ENCODE assay signal across 30 cellular contexts in the genomic region with DNA sequence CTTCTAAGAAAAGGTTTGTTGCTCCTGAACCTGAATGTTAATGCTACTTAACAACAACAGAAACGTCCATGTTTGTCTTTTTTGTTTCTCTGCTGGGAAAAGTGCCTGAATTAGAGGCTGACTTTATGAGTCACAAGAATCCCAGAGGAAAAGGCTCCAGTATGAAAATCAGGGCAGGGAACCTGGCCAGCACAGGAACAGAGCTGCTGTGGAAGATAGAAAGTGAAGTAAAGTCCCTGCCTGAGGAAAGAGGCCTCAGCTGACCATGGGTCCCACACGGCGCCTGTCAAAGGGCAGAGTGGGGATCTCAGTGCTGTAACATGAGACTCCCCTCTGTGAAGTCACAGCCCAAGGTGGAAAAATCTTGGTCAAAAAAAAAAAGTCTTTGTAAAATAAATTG.
DNase-seq lines count a peak whose midpoint lies in the region; ATAC-seq, FAIRE-seq and TF ChIP-seq lines count a peak whose summit lies in the region.
"Had no signal": no experiment of that assay in that cellular context is flagged by ENCODE, and none has a peak within 500 bp of the region (broad histone marks: within the 10 kb centered on the region; RNA-seq: fewer than 3 reads in every experiment).

No MANE protein-coding gene starts in this region.

- 35 to 43% (median 42%) methylated on average over 3 of the region's 3 CpGs for WGBS in psoas muscle, 3 donors

- intact Hi-C loops in kidney (cut with DNase I) (no loop called here), psoas muscle (cut with DNase I) (no loop called here)

- DNase-seq in fibroblast of mammary gland (ENCODE audit: low read depth) (peak; percentile 33), kidney (peak; percentile 27), psoas muscle (peak; percentile 22 to 49), MG63 (no peak), NCI-H2227 (lab: John Stamatoyannopoulos, UW; ENCODE audit: unreplicated experiment) (no peak), amniotic stem cell (lab: John Stamatoyannopoulos, UW) (no peak)
- DNase-seq in activated CD4-positive, alpha-beta T cell treated with anti-CD3 and anti-CD28 coated beads, Interleukin-2, amount 50 U/mL, for 48 hours = no peak
- DNase-seq: activated CD4-positive, alpha-beta T cell treated with anti-CD3 and anti-CD28 coated beads for 36 hours; activated naive CD4-positive, alpha-beta T cell treated with anti-CD3 and anti-CD28 coated beads, Interleukin-2, amount 10 ng/mL, durations not matched to agents 7 days and 5 days; Calu3; cortex of kidney; DND-41; effector memory CD8-positive, alpha-beta T cell; GF-D8; Karpas-422; kidney glomerular epithelial cell; NCI-H1417 treated with DMSO at 0.1 percent for 48 hours; NCI-H2081 treated with DMSO at 0.1 percent for 48 hours; NCI-H446; NCI-H748 treated with DMSO at 0.1 percent for 48 hours; SIG-M5; SW 1271 had no signal

- no peak overlapping the region for H3K9ac ChIP-seq in kidney (ENCODE audit: low read length in 2 of 2)
- H3K9ac ChIP-seq: neural progenitor cell had no signal

- H3K9me3 ChIP-seq in kidney (ENCODE audit: control insufficient read depth in 1 of 2, low read length in 2 of 2) (no peaks in the 10 kb centered on the region), psoas muscle (no peaks in the 10 kb centered on the region), MG63 (no peaks in the 10 kb centered on the region)
- H3K9me3 ChIP-seq: prostate gland, suprapubic skin had no signal

- H3K27me3 ChIP-seq in psoas muscle (ENCODE audit: insufficient read depth in 3 of 3, low read length in 2 of 3) (no peaks in the 10 kb centered on the region), MG63 (no peaks in the 10 kb centered on the region)
- H3K27me3 ChIP-seq: neural progenitor cell, suprapubic skin had no signal

- H3K4me3 ChIP-seq in fibroblast of mammary gland (ENCODE audit: control insufficient read depth, low read depth, low read length) (no peak overlapping the region), kidney (ENCODE audit: low read length in 2 of 2) (no peak overlapping the region), psoas muscle (no peak overlapping the region), MG63 (no peak overlapping the region)
- H3K4me3 ChIP-seq: neural progenitor cell, prostate gland, suprapubic skin had no signal

- ATAC-seq in SK-N-SH treated with all-trans-retinoic acid at 6 μM for 48 hours = peak; percentile 21; the same call in 2 of the 3 replicates
- ATAC-seq in psoas muscle = no peak
- ATAC-seq: activated CD4-positive, alpha-beta T cell treated with anti-CD3 and anti-CD28 coated beads for 36 hours; activated T-helper 17 cell treated with anti-CD3 and anti-CD28 coated beads, Interleukin-2, amount 50 U/mL, for 72 hours; effector memory CD8-positive, alpha-beta T cell; Panc1; stimulated activated memory B cell treated with anti-CD40 and anti-IgM and Interleukin-4, amounts not matched to agents 10 μg/mL and 1 μg/mL and 100 μg/mL, for 72 hours had no signal

- no peaks in the 10 kb centered on the region for H3K36me3 ChIP-seq in kidney (ENCODE audit: control insufficient read depth in 1 of 2, insufficient read depth in 2 of 2, low read length in 2 of 2)
- no peaks in the 10 kb centered on the region for H3K36me3 ChIP-seq in psoas muscle (ENCODE audit: insufficient read depth in 1 of 2, low read depth in 1 of 2)
- H3K36me3 ChIP-seq in MG63 = no peaks in the 10 kb centered on the region
- H3K36me3 ChIP-seq: neural progenitor cell, prostate gland, suprapubic skin had no signal

- FAIRE-seq in kidney (lab: Jason Lieb, UNC) = no peak

- H3K27ac ChIP-seq in kidney (ENCODE audit: low read depth in 2 of 2, low read length in 2 of 2) = no peak overlapping the region
- H3K27ac ChIP-seq in psoas muscle = no peak overlapping the region
- H3K27ac ChIP-seq: neural progenitor cell, prostate gland, suprapubic skin, VCaP had no signal

- H3K4me1 ChIP-seq in kidney (ENCODE audit: control insufficient read depth in 1 of 2, insufficient read depth in 1 of 2, low read depth in 1 of 2, low read length in 2 of 2) (no peaks in the 10 kb centered on the region), psoas muscle (no peaks in the 10 kb centered on the region)
- H3K4me1 ChIP-seq: neural progenitor cell, prostate gland, suprapubic skin had no signal

- TF ChIP-seq CTCF in fibroblast of mammary gland (conservative IDR thresholded peaks at IDR 0.05; ENCODE audit: control insufficient read depth, insufficient read depth, low read depth, low read length) (no peak), kidney (IDR thresholded peaks at IDR 0.05; ENCODE audit: borderline replicate concordance, extremely low read depth, insufficient read depth) (no peak), psoas muscle (IDR thresholded peaks at IDR 0.05) (no peak)

TF ChIP-seq in SK-N-SH treated with all-trans-retinoic acid at 6 μM for 48 hours, 23 proteins besides CTCF, POLR2A, EP300 and RAD21:
- no peak for TF ChIP-seq BACH2 (CRISPR knock-in tag; IDR thresholded peaks at IDR 0.05; ENCODE audit: borderline replicate concordance)
- TF ChIP-seq CSDC2 (CRISPR knock-in tag; IDR thresholded peaks at IDR 0.05) = no peak
- TF ChIP-seq ISL1 (CRISPR knock-in tag; IDR thresholded peaks at IDR 0.05) = no peak
- no peak for TF ChIP-seq ZC3H10 (CRISPR knock-in tag; IDR thresholded peaks at IDR 0.05)
- no peak for TF ChIP-seq ZFP30 (CRISPR knock-in tag; IDR thresholded peaks at IDR 0.05)
- TF ChIP-seq ESRRG (CRISPR knock-in tag; IDR thresholded peaks at IDR 0.05) = no peak
- TF ChIP-seq RARB (CRISPR knock-in tag; IDR thresholded peaks at IDR 0.05) = no peak
- TF ChIP-seq, protein P1, sequence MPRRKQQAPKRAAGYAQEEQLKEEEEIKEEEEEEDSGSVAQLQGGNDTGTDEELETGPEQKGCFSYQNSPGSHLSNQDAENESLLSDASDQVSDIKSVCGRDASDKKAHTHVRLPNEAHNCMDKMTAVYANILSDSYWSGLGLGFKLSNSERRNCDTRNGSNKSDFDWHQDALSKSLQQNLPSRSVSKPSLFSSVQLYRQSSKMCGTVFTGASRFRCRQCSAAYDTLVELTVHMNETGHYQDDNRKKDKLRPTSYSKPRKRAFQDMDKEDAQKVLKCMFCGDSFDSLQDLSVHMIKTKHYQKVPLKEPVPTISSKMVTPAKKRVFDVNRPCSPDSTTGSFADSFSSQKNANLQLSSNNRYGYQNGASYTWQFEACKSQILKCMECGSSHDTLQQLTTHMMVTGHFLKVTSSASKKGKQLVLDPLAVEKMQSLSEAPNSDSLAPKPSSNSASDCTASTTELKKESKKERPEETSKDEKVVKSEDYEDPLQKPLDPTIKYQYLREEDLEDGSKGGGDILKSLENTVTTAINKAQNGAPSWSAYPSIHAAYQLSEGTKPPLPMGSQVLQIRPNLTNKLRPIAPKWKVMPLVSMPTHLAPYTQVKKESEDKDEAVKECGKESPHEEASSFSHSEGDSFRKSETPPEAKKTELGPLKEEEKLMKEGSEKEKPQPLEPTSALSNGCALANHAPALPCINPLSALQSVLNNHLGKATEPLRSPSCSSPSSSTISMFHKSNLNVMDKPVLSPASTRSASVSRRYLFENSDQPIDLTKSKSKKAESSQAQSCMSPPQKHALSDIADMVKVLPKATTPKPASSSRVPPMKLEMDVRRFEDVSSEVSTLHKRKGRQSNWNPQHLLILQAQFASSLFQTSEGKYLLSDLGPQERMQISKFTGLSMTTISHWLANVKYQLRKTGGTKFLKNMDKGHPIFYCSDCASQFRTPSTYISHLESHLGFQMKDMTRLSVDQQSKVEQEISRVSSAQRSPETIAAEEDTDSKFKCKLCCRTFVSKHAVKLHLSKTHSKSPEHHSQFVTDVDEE (CRISPR knock-in tag; IDR thresholded peaks at IDR 0.05) = no peak
- no peak for TF ChIP-seq ZNF565 (CRISPR knock-in tag; conservative IDR thresholded peaks at IDR 0.05; ENCODE audit: low read depth)

Comparison
In these comparisons a context has a peak if more than half of its experiments do, and no peak if none do; other contexts are left out.
1. DNase-seq: peak in fibroblast of mammary gland (single experiment), kidney (single experiment) and psoas muscle (2 of 2); none in activated CD4-positive, alpha-beta T cell treated with anti-CD3 and anti-CD28 coated beads, Interleukin-2, amount 50 U/mL, for 48 hours (0 of 2), MG63 (single experiment), NCI-H2227 (single experiment) and amniotic stem cell (single experiment).